In the genomic region with DNA sequence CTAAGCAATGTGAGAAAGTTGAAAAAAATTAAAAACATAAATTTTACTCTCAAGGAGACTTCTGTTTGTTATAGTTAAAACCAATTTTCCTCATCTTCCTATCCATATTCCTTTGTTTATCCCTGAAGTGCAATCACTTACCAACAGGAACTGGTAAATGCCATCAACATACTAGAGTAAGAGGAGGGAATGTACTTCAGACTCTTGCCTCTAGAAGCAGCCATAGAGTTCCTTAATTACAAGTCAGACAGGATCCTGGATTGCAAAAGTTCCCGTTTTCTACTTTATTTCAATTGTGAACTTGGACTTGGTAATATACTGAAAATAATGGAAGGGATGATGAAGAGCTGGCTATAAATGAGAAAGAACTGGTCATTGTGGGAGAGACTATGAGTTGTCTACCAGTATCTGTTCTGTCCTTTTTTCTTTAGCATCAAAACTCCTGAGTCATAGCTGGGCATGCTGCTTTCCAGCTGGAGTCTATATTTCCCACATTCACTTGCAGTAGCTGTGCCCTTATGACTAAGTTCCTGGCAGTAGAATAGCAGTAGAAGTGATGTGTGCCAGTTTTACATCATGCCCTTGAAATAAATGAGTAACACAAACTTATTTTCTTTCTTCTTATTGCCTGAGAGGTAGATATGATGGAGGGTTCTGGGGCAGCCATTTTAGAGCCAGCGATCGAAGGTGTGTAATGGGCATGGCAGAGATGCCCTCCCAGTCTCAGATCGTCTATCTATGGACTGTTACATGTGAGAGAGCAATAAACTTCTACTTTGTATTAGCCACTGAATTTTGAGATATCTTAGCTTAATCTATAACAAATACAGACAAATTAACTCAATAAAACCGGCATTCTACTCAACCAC, we compare ENCODE assay signal across 9 cellular contexts. TPM values are rescaled to one million over a fixed set of nuclear protein-coding genes. Genes with fewer than 3 reads are reported as not detected.
A peak's percentile ranks its signal among the peaks of the same experiment; 100 is the strongest.
DNase-seq lines count a peak whose midpoint lies in the region; ATAC-seq lines count a peak whose summit lies in the region.
"Had no signal": no experiment of that assay in that cellular context is flagged by ENCODE, and none has a peak within 500 bp of the region (broad histone marks: within the 10 kb centered on the region; RNA-seq: fewer than 3 reads in every experiment).

No MANE protein-coding gene starts in this region.

- no peak for ATAC-seq in HG02610 (IDR thresholded peaks at IDR 0.05; ENCODE audit: unreplicated experiment)

- DNase-seq in AG20443 (ENCODE audit: low spot score) (peak; percentile 76), HT-29 (ENCODE audit: low spot score) (peak; percentile 16), brain pericyte (ENCODE audit: low read depth, low spot score) (peak; percentile 26), myocyte (ENCODE audit: low read depth) (peak; percentile 70), activated gamma-delta T cell treated with Interleukin-2 at 50 U/mL for 16 hours (no peak), NCI-H82 (lab: John Stamatoyannopoulos, UW) (no peak), NCI-H1092 (lab: John Stamatoyannopoulos, UW) (no peak)
- DNase-seq: GDM1 had no signal

RNA-seq across cellular contexts. Expression of a gene that starts 26.8 kb away (rescaled TPM):
- total RNA-seq in HT-29 (2014; rRNA removed; shearing (Covaris generic)) = not detected in 2 replicates
- total RNA-seq in myocyte = 0.26 and 0.80 TPM in 2 replicates
- 0.03 TPM for polyA plus RNA-seq in myocyte (2012)

RNA-seq across cellular contexts. Expression of a gene that starts 52.3 kb away (rescaled TPM):
- total RNA-seq in HT-29 (2014; rRNA removed; shearing (Covaris generic)) = not detected in 2 replicates
- not detected in 2 replicates for total RNA-seq in myocyte
- not detected for polyA plus RNA-seq in myocyte (2012)

Comparison
In these comparisons a context has a peak if more than half of its experiments do, and no peak if none do; other contexts are left out.
1. DNase-seq: peak in AG20443 (single experiment), HT-29 (single experiment), brain pericyte (single experiment) and myocyte (single experiment); none in activated gamma-delta T cell treated with Interleukin-2 at 50 U/mL for 16 hours (single experiment), NCI-H82 (single experiment) and NCI-H1092 (single experiment).